In genomic region chr15:63483521-63484371, GRCh38 we compare ENCODE assay signal across 11 cellular contexts. TPM values are rescaled to one million over a fixed set of nuclear protein-coding genes. Genes with fewer than 3 reads are reported as not detected.
A peak's percentile ranks its signal among the peaks of the same experiment; 100 is the strongest.
DNase-seq lines count a peak whose midpoint lies in the region; ATAC-seq and TF ChIP-seq lines count a peak whose summit lies in the region.
"Had no signal": no experiment of that assay in that cellular context is flagged by ENCODE, and none has a peak within 500 bp of the region (broad histone marks: within the 10 kb centered on the region; RNA-seq: fewer than 3 reads in every experiment).

No MANE protein-coding gene starts in this region.

- POLR2A ChIA-PET in T-cell (lab: Charles Lee): interaction anchor here (0.5 to 1.1 kb wide), 9 partner anchors 11 to 80 kb away, joined by 3 to 4 read pairs (median 3); partner anchors contain the start of gene USP3 (in 1 of the 2)

- peaks cover 32% of the 10 kb centered on the region for H3K4me1 ChIP-seq in upper lobe of right lung
- H3K4me1 ChIP-seq: Caco-2 had no signal

- H3K27ac Mint-ChIP-seq in T-cell: peak overlapping the region; percentile 90 to 97

- intact Hi-C loops in cardiac septum (cut with DNase I): no loop called here
- intact Hi-C loops in left ventricle myocardium superior (cut with micrococcal nuclease): no loop called here
- intact Hi-C loops in upper lobe of right lung (cut with DNase I): no loop called here

- H3K4me1 Mint-ChIP-seq in T-cell: peaks cover 84 to 91% (median 91%) of the 10 kb centered on the region in 3 donors

- no peak for TF ChIP-seq CTCF in upper lobe of right lung (IDR thresholded peaks at IDR 0.05)

- no peaks in the 10 kb centered on the region for H3K27me3 Mint-ChIP-seq in T-cell

- CTCF ChIA-PET in T-cell (lab: Charles Lee): interaction anchor here in 1 of 2 donors (0.9 to 4.2 kb wide), 6 partner anchors 13 to 47 kb away, joined by 3 to 29 read pairs (median 6); no protein-coding TSS in a partner anchor

- DNase-seq in cardiac septum (ENCODE audit: low spot score) (peak; percentile 19), left ventricle myocardium superior (no peak), T-cell (no peak), epithelial cell of prostate (ENCODE audit: low read depth, low spot score) (no peak), upper lobe of right lung (no peak), NCI-H446 (lab: John Stamatoyannopoulos, UW) (no peak)
- no peak for DNase-seq in central memory CD4-positive, alpha-beta T cell
- DNase-seq: Caco-2; mesendoderm; stimulated activated CD4-positive, alpha-beta T cell treated with anti-CD3 and anti-CD28 coated beads, Interleukin-12 subunit alpha, Interleukin-12 subunit beta, amount 100 ng/mL, for 4 hours had no signal

- H3K4me3 ChIP-seq in upper lobe of right lung: no peak overlapping the region

- H3K9me3 Mint-ChIP-seq in T-cell: no peaks in the 10 kb centered on the region

- peak overlapping the region; percentile 56 to 63 (median 61) for H3K4me3 Mint-ChIP-seq in T-cell

- H3K36me3 ChIP-seq in upper lobe of right lung: no peaks in the 10 kb centered on the region

- peak overlapping the region; percentile 77 for H3K27ac ChIP-seq in epithelial cell of prostate
- H3K27ac ChIP-seq in upper lobe of right lung: peak overlapping the region; percentile 56

- H3K9me3 ChIP-seq in upper lobe of right lung: no peaks in the 10 kb centered on the region
- H3K9me3 ChIP-seq: Caco-2 had no signal

- ATAC-seq in left ventricle myocardium superior (no peak), T-cell (replicated peaks in 1 of 4) (no peak), upper lobe of right lung (no peak), HG03432 (IDR thresholded peaks at IDR 0.05; ENCODE audit: unreplicated experiment) (no peak)

- no peaks in the 10 kb centered on the region for H3K27me3 ChIP-seq in upper lobe of right lung

- H3K36me3 Mint-ChIP-seq in T-cell: no peaks in the 10 kb centered on the region

RNA-seq across cellular contexts. Expression of gene USP3, which starts 20.6 kb away (rescaled TPM):
- total RNA-seq in cardiac septum (16.2 TPM), left ventricle myocardium superior (18.1 TPM), T-cell (100 to 1,000 TPM; 123 to 265 (median 130) TPM), upper lobe of right lung (62.5 TPM)
